ENCODE assay signal across 1 cellular context in the genomic region with DNA sequence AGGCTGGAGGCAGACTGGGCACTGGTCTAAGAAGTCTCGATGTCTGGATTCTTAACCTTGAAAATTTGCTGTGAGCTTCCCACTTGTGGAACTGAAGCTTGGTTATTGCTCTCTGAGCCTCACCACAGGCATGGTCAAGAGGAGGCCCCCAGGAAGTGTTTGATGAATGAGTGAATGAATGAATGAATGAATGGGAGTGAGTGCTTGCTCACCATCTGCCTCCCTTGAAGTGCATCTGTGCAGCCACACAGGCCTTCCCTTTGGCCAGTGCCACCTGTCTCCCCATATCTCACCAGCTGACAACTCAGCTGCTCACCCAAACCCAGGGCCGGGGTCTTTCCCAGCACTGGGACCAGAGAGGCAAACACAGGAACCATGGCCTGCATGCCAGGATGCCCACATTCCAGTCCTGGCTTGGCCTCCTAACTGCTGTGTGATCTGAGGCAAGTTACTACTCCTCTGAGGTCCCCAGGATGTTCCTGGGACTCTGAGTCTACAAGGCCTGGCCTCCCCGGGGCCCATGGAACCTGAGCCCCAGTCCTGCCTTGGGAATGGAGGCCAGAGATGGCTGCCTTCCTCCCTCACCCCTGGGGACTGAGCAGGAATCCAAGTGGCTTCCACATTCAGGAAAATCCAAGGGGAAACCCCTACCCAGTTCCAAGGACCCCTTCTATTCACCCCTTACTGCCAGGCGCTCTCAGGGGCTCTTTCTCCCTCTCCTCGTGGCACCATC.
TF ChIP-seq lines count a peak whose summit lies in the region.

No MANE protein-coding gene starts in this region.

TF ChIP-seq in GM23338, 12 proteins besides CTCF, POLR2A, EP300 and RAD21 (continued from another document):
- no peak for TF ChIP-seq CREB1 (CRISPR knock-in tag; IDR thresholded peaks at IDR 0.05; ENCODE audit: low read depth)
- TF ChIP-seq ZNF114 (CRISPR knock-in tag; IDR thresholded peaks at IDR 0.05) = no peak
- no peak for TF ChIP-seq POLR2AphosphoS5 (IDR thresholded peaks at IDR 0.05; ENCODE audit: low read depth)
- no peak for TF ChIP-seq JUNB (IDR thresholded peaks at IDR 0.05; ENCODE audit: unreplicated experiment)
- TF ChIP-seq EZH2phosphoT487 (IDR thresholded peaks at IDR 0.05; ENCODE audit: unreplicated experiment) = no peak
